8 cellular contexts compared by ENCODE assay signal in genomic region chr5:180802325-180803180, GRCh38. TPM values are rescaled to one million over a fixed set of nuclear protein-coding genes. Genes with fewer than 3 reads are reported as not detected.
DNase-seq lines count a peak whose midpoint lies in the region; ATAC-seq and TF ChIP-seq lines count a peak whose summit lies in the region.

MGAT1 (minus strand) TSS chr5:180802806; CDS start chr5:180792971, 9,835 bp downstream.

- POLR2A ChIA-PET in CD4-positive, alpha-beta T cell (lab: Charles Lee) = interaction anchor here (1.0 to 19.8 kb wide), 16 partner anchors 8 to 413 kb away, joined by 3 to 612 read pairs (median 6); partner anchors contain the start of gene ZFP62

- peaks cover 40% of the 10 kb centered on the region for H3K36me3 ChIP-seq in SJSA1
- H3K36me3 ChIP-seq in gastroesophageal sphincter = no peaks in the 10 kb centered on the region
- peaks cover 6% of the 10 kb centered on the region for H3K36me3 ChIP-seq in suprapubic skin

- 0% methylated on average over 9 of the region's 87 CpGs; no CpG with 5 or more reads in 1 of the 2 donors for WGBS in gastroesophageal sphincter (ENCODE audit: low coverage in 1 of 2), 2 donors
- under 1% methylated on average over 30 of the region's 87 CpGs for WGBS in suprapubic skin

- H3K4me1 Mint-ChIP-seq in CD4-positive, alpha-beta T cell (ENCODE audit: low read depth) = peaks cover 89% of the 10 kb centered on the region
- H3K4me1 Mint-ChIP-seq in activated naive CD4-positive, alpha-beta T cell treated with anti-CD3 and anti-CD28 coated beads for 36 hours (ENCODE audit: low read depth) = peaks cover 77% of the 10 kb centered on the region

- peak; percentile 49 for ATAC-seq in CD4-positive, alpha-beta T cell (ENCODE audit: poor library complexity)
- ATAC-seq in GM19438 (IDR thresholded peaks at IDR 0.05; ENCODE audit: low read depth, unreplicated experiment) = peak; percentile 33
- peak; percentile 90 for ATAC-seq in gastroesophageal sphincter

- DNase-seq in CD4-positive, alpha-beta T cell = peak; percentile 48 to 82 (median 68)
- DNase-seq in HS-27A (ENCODE audit: low read depth) (peak; percentile 29), SJSA1 (ENCODE audit: low read depth in 1 of 2, low spot score in 2 of 2) (peak; percentile 89), occipital lobe (lab: John Stamatoyannopoulos, UW) (peak; percentile 45), suprapubic skin (ENCODE audit: low spot score in 2 of 2) (peak; percentile 96 to 97)
- peak; percentile 78 for DNase-seq in activated naive CD4-positive, alpha-beta T cell treated with anti-CD3 and anti-CD28 coated beads for 36 hours

- no peaks in the 10 kb centered on the region for H3K27me3 ChIP-seq in CD4-positive, alpha-beta T cell (ENCODE audit: control insufficient read depth, insufficient read depth, low read length)
- no peaks in the 10 kb centered on the region for H3K27me3 ChIP-seq in SJSA1 (replicated peaks)
- no peaks in the 10 kb centered on the region for H3K27me3 ChIP-seq in gastroesophageal sphincter
- no peaks in the 10 kb centered on the region for H3K27me3 ChIP-seq in suprapubic skin

- no peaks in the 10 kb centered on the region for H3K27me3 Mint-ChIP-seq in CD4-positive, alpha-beta T cell
- no peaks in the 10 kb centered on the region for H3K27me3 Mint-ChIP-seq in activated naive CD4-positive, alpha-beta T cell treated with anti-CD3 and anti-CD28 coated beads for 36 hours (ENCODE audit: low read depth)

- peak within 1 kb of the TSS; percentile 94 for H3K27ac Mint-ChIP-seq in CD4-positive, alpha-beta T cell
- peak within 1 kb of the TSS; percentile 99 for H3K27ac Mint-ChIP-seq in activated naive CD4-positive, alpha-beta T cell treated with anti-CD3 and anti-CD28 coated beads for 36 hours

- intact Hi-C loops in CD4-positive, alpha-beta T cell (cut with DNase I, micrococcal nuclease) = loop anchor here (1.0 to 10.0 kb wide), 7 partner anchors 18 to 442 kb away; partner anchors contain the start of genes ZFP62 (in 2 of the 2), CNOT6 (in 1 of the 2) and RACK1 (in 1 of the 2)
- intact Hi-C loops in activated naive CD4-positive, alpha-beta T cell treated with anti-CD3 and anti-CD28 coated beads for 36 hours (cut with micrococcal nuclease) = loop anchor here (1.0 to 10.0 kb wide), 6 partner anchors 8 to 1068 kb away; partner anchors contain the start of genes CNOT6 and MAML1

- H3K4me3 ChIP-seq in SJSA1 (peak within 1 kb of the TSS; percentile 99), gastroesophageal sphincter (peak within 1 kb of the TSS; percentile 72 to 74), suprapubic skin (peak within 1 kb of the TSS; percentile 95)

- TF ChIP-seq CTCF in CD4-positive, alpha-beta T cell (IDR thresholded peaks at IDR 0.05) = no peak
- TF ChIP-seq CTCF in gastroesophageal sphincter (IDR thresholded peaks at IDR 0.05) = peak in 1 of 4 experiments; percentile 14
- TF ChIP-seq CTCF in suprapubic skin (IDR thresholded peaks at IDR 0.05) = no peak

- H3K9me3 ChIP-seq in CD4-positive, alpha-beta T cell (ENCODE audit: control insufficient read depth, low read length) = no peaks in the 10 kb centered on the region
- H3K9me3 ChIP-seq in SJSA1 (replicated peaks) = no peaks in the 10 kb centered on the region
- no peaks in the 10 kb centered on the region for H3K9me3 ChIP-seq in gastroesophageal sphincter
- no peaks in the 10 kb centered on the region for H3K9me3 ChIP-seq in suprapubic skin

- peak; percentile 86 to 89 for TF ChIP-seq POLR2A in gastroesophageal sphincter (IDR thresholded peaks at IDR 0.05)
- peak; percentile 48 to 80 for TF ChIP-seq POLR2A in suprapubic skin (IDR thresholded peaks at IDR 0.05)

- peak within 1 kb of the TSS; percentile 99 for H3K4me3 Mint-ChIP-seq in CD4-positive, alpha-beta T cell
- H3K4me3 Mint-ChIP-seq in activated naive CD4-positive, alpha-beta T cell treated with anti-CD3 and anti-CD28 coated beads for 36 hours = peak within 1 kb of the TSS; percentile 98

- peak within 1 kb of the TSS; percentile 84 for H3K27ac ChIP-seq in CD4-positive, alpha-beta T cell (ENCODE audit: low read depth, low read length)
- peak within 1 kb of the TSS; percentile 88 for H3K27ac ChIP-seq in SJSA1
- H3K27ac ChIP-seq in gastroesophageal sphincter = peak within 1 kb of the TSS; percentile 93 to 99 (median 96)
- peak within 1 kb of the TSS; percentile 99 for H3K27ac ChIP-seq in suprapubic skin

- CTCF ChIA-PET in CD4-positive, alpha-beta T cell (lab: Charles Lee) = interaction anchor here (0.7 to 3.8 kb wide), 8 partner anchors 18 to 454 kb away, joined by 3 to 17 read pairs (median 3); no protein-coding TSS in a partner anchor
- CTCF ChIA-PET in activated naive CD4-positive, alpha-beta T cell treated with anti-CD3 and anti-CD28 coated beads for 36 hours (lab: Charles Lee) = interaction anchor here (1.1 to 1.5 kb wide), 8 partner anchors 11 to 66 kb away, joined by 3 to 6 read pairs (median 4); no protein-coding TSS in a partner anchor

- H3K9me3 Mint-ChIP-seq in CD4-positive, alpha-beta T cell = no peaks in the 10 kb centered on the region
- no peaks in the 10 kb centered on the region for H3K9me3 Mint-ChIP-seq in activated naive CD4-positive, alpha-beta T cell treated with anti-CD3 and anti-CD28 coated beads for 36 hours

- H3K36me3 Mint-ChIP-seq in CD4-positive, alpha-beta T cell (ENCODE audit: low read depth) = peaks cover 67% of the 10 kb centered on the region
- peaks cover 36% of the 10 kb centered on the region for H3K36me3 Mint-ChIP-seq in activated naive CD4-positive, alpha-beta T cell treated with anti-CD3 and anti-CD28 coated beads for 36 hours (ENCODE audit: low read depth)

- TF ChIP-seq EP300 in gastroesophageal sphincter (IDR thresholded peaks at IDR 0.05) (no peak), suprapubic skin (IDR thresholded peaks at IDR 0.05) (no peak)

- peaks cover 50% of the 10 kb centered on the region for H3K4me1 ChIP-seq in SJSA1 (replicated peaks)
- H3K4me1 ChIP-seq in gastroesophageal sphincter = peaks cover 12 to 89% (median 68%) of the 10 kb centered on the region in 3 donors
- peaks cover 92% of the 10 kb centered on the region for H3K4me1 ChIP-seq in suprapubic skin

RNA-seq across cellular contexts. Expression of gene MGAT1, which starts in this region (rescaled TPM):
- 10 to 100 TPM; 49.0 to 60.2 TPM for total RNA-seq in CD4-positive, alpha-beta T cell
- 123 and 135 TPM in 2 replicates for total RNA-seq in SJSA1 (2014; rRNA removed; shearing (Covaris generic))
- total RNA-seq in activated naive CD4-positive, alpha-beta T cell treated with anti-CD3 and anti-CD28 coated beads for 36 hours = 10 to 100 TPM; 70.0 to 75.2 TPM
- total RNA-seq in gastroesophageal sphincter (100 to 1,000 TPM; 122 to 196 (median 159) TPM), occipital lobe (28.7 TPM), suprapubic skin (100 to 1,000 TPM; 122 to 137 (median 125) TPM)

Comparison
In these comparisons a context has a peak if more than half of its experiments do, and no peak if none do; other contexts are left out.
1. Peak in every context shown above with its lines: DNase-seq, ATAC-seq, H3K4me3 ChIP-seq and H3K27ac ChIP-seq.
2. ATAC-seq: peak in every context shown above with its lines; median percentile 90 in gastroesophageal sphincter; 49 in CD4-positive, alpha-beta T cell; 33 in GM19438.
3. DNase-seq: peak in every context shown above with its lines; median percentile 96 in suprapubic skin; 89 in SJSA1; 78 in activated naive CD4-positive, alpha-beta T cell treated with anti-CD3 and anti-CD28 coated beads for 36 hours; 68 in CD4-positive, alpha-beta T cell; 45 in occipital lobe; 29 in HS-27A.